27 cellular contexts compared by ENCODE assay signal in the genomic region with DNA sequence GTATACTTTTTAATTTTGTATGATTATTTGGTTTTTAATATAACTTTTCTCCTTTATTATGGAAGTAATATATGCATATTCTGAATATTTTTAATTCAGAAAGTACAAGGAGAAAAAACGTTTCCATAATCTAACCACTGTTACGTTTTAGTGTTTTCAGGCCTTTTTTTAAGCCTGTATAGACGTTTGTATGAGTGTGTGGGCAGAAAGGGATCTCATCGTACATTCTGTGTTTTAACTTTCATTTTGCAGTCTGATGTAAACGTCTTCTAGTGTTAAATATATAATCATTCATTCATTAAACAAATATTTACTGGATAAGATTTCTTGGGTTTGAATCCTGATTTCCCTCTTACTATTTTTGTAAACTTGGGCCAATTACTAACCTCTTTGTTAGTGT. TPM values are rescaled to one million over a fixed set of nuclear protein-coding genes. Genes with fewer than 3 reads are reported as not detected.
DNase-seq lines count a peak whose midpoint lies in the region; ATAC-seq and TF ChIP-seq lines count a peak whose summit lies in the region.
"Had no signal": no experiment of that assay in that cellular context is flagged by ENCODE, and none has a peak within 500 bp of the region (broad histone marks: within the 10 kb centered on the region; RNA-seq: fewer than 3 reads in every experiment).

No MANE protein-coding gene starts in this region.

- intact Hi-C loops in CD4-positive, alpha-beta memory T cell (cut with micrococcal nuclease): loop anchor here (2.0 kb wide), 1 partner anchor 15 kb away; no protein-coding TSS in a partner anchor
- intact Hi-C loops in sigmoid colon (cut with DNase I): no loop called here

- no peaks in the 10 kb centered on the region for H3K27me3 Mint-ChIP-seq in activated CD8-positive, alpha-beta memory T cell treated with anti-CD3 and anti-CD28 coated beads, Interleukin-2, amount 10 ng/mL, durations not matched to agents 7 days and 5 days
- no peaks in the 10 kb centered on the region for H3K27me3 Mint-ChIP-seq in CD4-positive, alpha-beta memory T cell
- H3K27me3 Mint-ChIP-seq in activated CD8-positive, alpha-beta T cell treated with anti-CD3 and anti-CD28 coated beads, Interleukin-2, amount 10 ng/mL, durations not matched to agents 7 days and 5 days (ENCODE audit: low read depth): no peaks in the 10 kb centered on the region
- H3K27me3 Mint-ChIP-seq: B cell had no signal

- peak overlapping the region; percentile 71 for H3K4me3 Mint-ChIP-seq in activated CD8-positive, alpha-beta memory T cell treated with anti-CD3 and anti-CD28 coated beads, Interleukin-2, amount 10 ng/mL, durations not matched to agents 7 days and 5 days
- peak overlapping the region; percentile 80 to 96 (median 90) for H3K4me3 Mint-ChIP-seq in CD4-positive, alpha-beta memory T cell
- H3K4me3 Mint-ChIP-seq in activated CD8-positive, alpha-beta T cell treated with anti-CD3 and anti-CD28 coated beads, Interleukin-2, amount 10 ng/mL, durations not matched to agents 7 days and 5 days: peak overlapping the region; percentile 35
- H3K4me3 Mint-ChIP-seq: B cell, immature natural killer cell, nephron progenitor cell had no signal

- DNase-seq in activated CD8-positive, alpha-beta memory T cell treated with anti-CD3 and anti-CD28 coated beads, Interleukin-2, amount 10 ng/mL, durations not matched to agents 7 days and 5 days: no peak
- no peak for DNase-seq in activated CD8-positive, alpha-beta memory T cell treated with anti-CD3 and anti-CD28 coated beads for 24 hours
- DNase-seq in CD4-positive, alpha-beta memory T cell: no peak
- DNase-seq in activated CD8-positive, alpha-beta T cell treated with anti-CD3 and anti-CD28 coated beads, Interleukin-2, amount 10 ng/mL, durations not matched to agents 7 days and 5 days: no peak
- DNase-seq in erythroblast (lab: John Stamatoyannopoulos, UW): no peak
- DNase-seq in sigmoid colon: no peak
- no peak for DNase-seq in stimulated activated CD4-positive, alpha-beta T cell treated with anti-CD3 and anti-CD28 coated beads, Interleukin-12 subunit alpha, Interleukin-12 subunit beta, amount 100 ng/mL, for 4 hours
- DNase-seq: activated CD4-positive, alpha-beta T cell treated with anti-CD3 and anti-CD28 coated beads, Interleukin-2, amount 50 U/mL, for 48 hours; amniotic stem cell; colonic mucosa; esophagus squamous epithelium; gastrocnemius medialis; GOT3; hippocampal formation; immature natural killer cell; left lung; NCI-H1092 treated with DMSO at 0.1 percent for 48 hours; NCI-H2029; nephron progenitor cell; ovary; upper lobe of left lung had no signal

- H3K27ac ChIP-seq in CD4-positive, alpha-beta memory T cell (ENCODE audit: low read depth, low read length): peak overlapping the region; percentile 67
- peak overlapping the region; percentile 34 to 66 (median 48) for H3K27ac ChIP-seq in gastroesophageal sphincter
- H3K27ac ChIP-seq in sigmoid colon: peak overlapping the region in 1 of 4 donors; percentile 17
- H3K27ac ChIP-seq: A549, breast epithelium, colonic mucosa, gastrocnemius medialis, ovary, right atrium auricular region, SJSA1 had no signal

- H3K9me3 ChIP-seq in CD4-positive, alpha-beta memory T cell (ENCODE audit: control insufficient read depth in 1 of 2, low read length in 2 of 2): no peaks in the 10 kb centered on the region
- H3K9me3 ChIP-seq in gastroesophageal sphincter (peaks cover 0 to 5% (median 0%) of the 10 kb centered on the region in 3 donors), sigmoid colon (peaks cover 0 to 5% (median 0%) of the 10 kb centered on the region in 4 donors)
- H3K9me3 ChIP-seq: colonic mucosa, gastrocnemius medialis, SJSA1, upper lobe of left lung had no signal

- H3K4me3 ChIP-seq in CD4-positive, alpha-beta memory T cell (ENCODE audit: low read length in 2 of 2): peak overlapping the region in 1 of 2 donors; percentile 56
- H3K4me3 ChIP-seq in gastroesophageal sphincter (peak overlapping the region; percentile 5 to 13), sigmoid colon (no peak overlapping the region)
- H3K4me3 ChIP-seq: A549, breast epithelium, colonic mucosa, esophagus squamous epithelium, gastrocnemius medialis, left lung, ovary, right atrium auricular region, SJSA1, upper lobe of left lung had no signal

- H3K27ac Mint-ChIP-seq in activated CD8-positive, alpha-beta memory T cell treated with anti-CD3 and anti-CD28 coated beads, Interleukin-2, amount 10 ng/mL, durations not matched to agents 7 days and 5 days: peak overlapping the region; percentile 79
- peak overlapping the region; percentile 80 to 98 (median 92) for H3K27ac Mint-ChIP-seq in CD4-positive, alpha-beta memory T cell
- peak overlapping the region; percentile 70 for H3K27ac Mint-ChIP-seq in activated CD8-positive, alpha-beta T cell treated with anti-CD3 and anti-CD28 coated beads, Interleukin-2, amount 10 ng/mL, durations not matched to agents 7 days and 5 days
- H3K27ac Mint-ChIP-seq: B cell, nephron progenitor cell had no signal

- no peaks in the 10 kb centered on the region for H3K36me3 ChIP-seq in CD4-positive, alpha-beta memory T cell (ENCODE audit: insufficient read depth, low read length)
- H3K36me3 ChIP-seq in gastroesophageal sphincter (peaks cover 0 to 23% of the 10 kb centered on the region in 2 donors), sigmoid colon (peaks cover 0 to 23% (median 1%) of the 10 kb centered on the region in 4 donors)
- H3K36me3 ChIP-seq: breast epithelium, colonic mucosa, ovary, upper lobe of left lung had no signal

- peaks cover 11% of the 10 kb centered on the region for H3K9me3 Mint-ChIP-seq in activated CD8-positive, alpha-beta memory T cell treated with anti-CD3 and anti-CD28 coated beads, Interleukin-2, amount 10 ng/mL, durations not matched to agents 7 days and 5 days (ENCODE audit: low read depth)
- H3K9me3 Mint-ChIP-seq in CD4-positive, alpha-beta memory T cell: peaks cover 0 to 15% (median 8%) of the 10 kb centered on the region in 8 donors
- peaks cover 19% of the 10 kb centered on the region for H3K9me3 Mint-ChIP-seq in activated CD8-positive, alpha-beta T cell treated with anti-CD3 and anti-CD28 coated beads, Interleukin-2, amount 10 ng/mL, durations not matched to agents 7 days and 5 days (ENCODE audit: insufficient read depth)

- H3K27me3 ChIP-seq in CD4-positive, alpha-beta memory T cell (ENCODE audit: insufficient read depth, low read length): no peaks in the 10 kb centered on the region
- H3K27me3 ChIP-seq in gastroesophageal sphincter (no peaks in the 10 kb centered on the region), sigmoid colon (no peaks in the 10 kb centered on the region)
- H3K27me3 ChIP-seq: breast epithelium, colonic mucosa, esophagus squamous epithelium, gastrocnemius medialis, left lung, ovary, right atrium auricular region, SJSA1, upper lobe of left lung had no signal

- no peak for TF ChIP-seq CTCF in gastroesophageal sphincter (IDR thresholded peaks at IDR 0.05)
- no peak for TF ChIP-seq CTCF in sigmoid colon (IDR thresholded peaks at IDR 0.05)

- peaks cover 54% of the 10 kb centered on the region for H3K4me1 ChIP-seq in CD4-positive, alpha-beta memory T cell (ENCODE audit: insufficient read depth, low read length)
- H3K4me1 ChIP-seq in gastroesophageal sphincter (peaks cover 0 to 23% (median 0%) of the 10 kb centered on the region in 3 donors), sigmoid colon (no peaks in the 10 kb centered on the region)
- H3K4me1 ChIP-seq: A549, breast epithelium, colonic mucosa, esophagus squamous epithelium, gastrocnemius medialis, left lung, right atrium auricular region, SJSA1 had no signal

- H3K4me1 Mint-ChIP-seq in activated CD8-positive, alpha-beta memory T cell treated with anti-CD3 and anti-CD28 coated beads, Interleukin-2, amount 10 ng/mL, durations not matched to agents 7 days and 5 days: peaks cover 47% of the 10 kb centered on the region
- H3K4me1 Mint-ChIP-seq in CD4-positive, alpha-beta memory T cell: peaks cover 46 to 74% (median 60%) of the 10 kb centered on the region in 4 donors
- peaks cover 59% of the 10 kb centered on the region for H3K4me1 Mint-ChIP-seq in activated CD8-positive, alpha-beta T cell treated with anti-CD3 and anti-CD28 coated beads, Interleukin-2, amount 10 ng/mL, durations not matched to agents 7 days and 5 days (ENCODE audit: low read depth)
- H3K4me1 Mint-ChIP-seq: nephron progenitor cell had no signal

- TF ChIP-seq EP300 in gastroesophageal sphincter (IDR thresholded peaks at IDR 0.05) (no peak), sigmoid colon (IDR thresholded peaks at IDR 0.05) (no peak)

- POLR2A ChIA-PET in CD4-positive, alpha-beta memory T cell (lab: Charles Lee; ENCODE audit: partially characterized antibody): interaction anchor here (1.0 to 5.8 kb wide), 16 partner anchors 9 to 252 kb away, joined by 3 to 179 read pairs (median 5); partner anchors contain the start of genes ANP32E, PLEKHO1, RPRD2 and VPS45
- POLR2A ChIA-PET in activated CD8-positive, alpha-beta T cell treated with anti-CD3 and anti-CD28 coated beads, Interleukin-2, amount 10 ng/mL, durations not matched to agents 7 days and 5 days (lab: Charles Lee): no interaction called here

- H3K36me3 Mint-ChIP-seq in activated CD8-positive, alpha-beta memory T cell treated with anti-CD3 and anti-CD28 coated beads, Interleukin-2, amount 10 ng/mL, durations not matched to agents 7 days and 5 days: peaks cover 44% of the 10 kb centered on the region
- peaks cover 20 to 38% of the 10 kb centered on the region in 2 donors for H3K36me3 Mint-ChIP-seq in CD4-positive, alpha-beta memory T cell
- peaks cover 63% of the 10 kb centered on the region for H3K36me3 Mint-ChIP-seq in activated CD8-positive, alpha-beta T cell treated with anti-CD3 and anti-CD28 coated beads, Interleukin-2, amount 10 ng/mL, durations not matched to agents 7 days and 5 days (ENCODE audit: low read depth)

- TF ChIP-seq POLR2A in gastroesophageal sphincter (IDR thresholded peaks at IDR 0.05) (no peak), erythroblast (IDR thresholded peaks at IDR 0.05; ENCODE audit: low read length) (no peak), sigmoid colon (IDR thresholded peaks at IDR 0.05) (no peak)

- CTCF ChIA-PET in activated CD8-positive, alpha-beta memory T cell treated with anti-CD3 and anti-CD28 coated beads, Interleukin-2, amount 10 ng/mL, durations not matched to agents 7 days and 5 days (lab: Charles Lee): interaction anchor here (0.6 to 1.5 kb wide), 3 partner anchors 8 to 38 kb away, joined by 3 to 5 read pairs (median 3); partner anchors contain the start of gene PLEKHO1
- CTCF ChIA-PET in CD4-positive, alpha-beta memory T cell (lab: Charles Lee; ENCODE audit: partially characterized antibody): interaction anchor here (0.8 to 3.0 kb wide), 2 partner anchors 10 to 75 kb away, joined by 3 to 11 read pairs; no protein-coding TSS in a partner anchor
- CTCF ChIA-PET in activated CD8-positive, alpha-beta T cell treated with anti-CD3 and anti-CD28 coated beads, Interleukin-2, amount 10 ng/mL, durations not matched to agents 7 days and 5 days (lab: Charles Lee): interaction anchor here (3.4 kb wide), 1 partner anchor 54 kb away, joined by 19 read pairs; no protein-coding TSS in a partner anchor

- 20 to 22% methylated on average over 5 of the region's 5 CpGs for WGBS in gastroesophageal sphincter (ENCODE audit: low coverage in 1 of 2), 2 donors
- 68 to 80% methylated on average over 5 of the region's 5 CpGs for WGBS in sigmoid colon, 2 donors

- no peak for ATAC-seq in activated CD8-positive, alpha-beta memory T cell treated with anti-CD3 and anti-CD28 coated beads, Interleukin-2, amount 10 ng/mL, durations not matched to agents 7 days and 5 days
- ATAC-seq in activated CD8-positive, alpha-beta T cell treated with anti-CD3 and anti-CD28 coated beads, Interleukin-2, amount 10 ng/mL, durations not matched to agents 7 days and 5 days: no peak
- ATAC-seq in gastroesophageal sphincter: no peak
- ATAC-seq: A549, gastrocnemius medialis, left lung had no signal

RNA-seq across cellular contexts. Expression of gene PLEKHO1, which starts 38.0 kb away (rescaled TPM):
- total RNA-seq in activated CD8-positive, alpha-beta memory T cell treated with anti-CD3 and anti-CD28 coated beads, Interleukin-2, amount 10 ng/mL, durations not matched to agents 7 days and 5 days: 100 to 1,000 TPM in 1 of 2 experiments, 10 to 100 TPM in 1; 98.2 to 128 TPM
- 100 to 1,000 TPM; 154 TPM for total RNA-seq in CD4-positive, alpha-beta memory T cell
- 10 to 100 TPM; 40.5 to 43.5 TPM for polyA plus RNA-seq in CD4-positive, alpha-beta memory T cell
- total RNA-seq in activated CD8-positive, alpha-beta T cell treated with anti-CD3 and anti-CD28 coated beads, Interleukin-2, amount 10 ng/mL, durations not matched to agents 7 days and 5 days: 100 to 1,000 TPM; 138 to 154 TPM
- total RNA-seq in gastroesophageal sphincter (100 to 1,000 TPM; 217 to 358 (median 228) TPM), sigmoid colon (100 to 1,000 TPM; 251 to 402 (median 338) TPM)
- polyA plus RNA-seq in sigmoid colon: 10 to 100 TPM; 14.1 to 65.0 (median 28.2) TPM

RNA-seq across cellular contexts. Expression of gene VPS45, which starts 44.1 kb away (rescaled TPM):
- 10 to 100 TPM; 34.7 to 35.9 TPM for total RNA-seq in activated CD8-positive, alpha-beta memory T cell treated with anti-CD3 and anti-CD28 coated beads, Interleukin-2, amount 10 ng/mL, durations not matched to agents 7 days and 5 days
- total RNA-seq in CD4-positive, alpha-beta memory T cell: 10 to 100 TPM; 32.1 to 38.5 TPM
- polyA plus RNA-seq in CD4-positive, alpha-beta memory T cell: 10 to 100 TPM; 25.1 to 36.7 TPM
- total RNA-seq in activated CD8-positive, alpha-beta T cell treated with anti-CD3 and anti-CD28 coated beads, Interleukin-2, amount 10 ng/mL, durations not matched to agents 7 days and 5 days: 10 to 100 TPM; 36.1 to 40.0 TPM
- total RNA-seq in gastroesophageal sphincter (10 to 100 TPM; 44.7 to 75.8 (median 50.4) TPM), sigmoid colon (10 to 100 TPM; 44.6 to 68.1 (median 56.0) TPM)
- polyA plus RNA-seq in sigmoid colon: 10 to 100 TPM; 16.2 to 20.1 (median 19.0) TPM

Comparison
In these comparisons a context has a peak if more than half of its experiments do, and no peak if none do; other contexts are left out.
1. H3K4me3 Mint-ChIP-seq: peak in every context shown above with its lines; median percentile 90 in CD4-positive, alpha-beta memory T cell; 71 in activated CD8-positive, alpha-beta memory T cell treated with anti-CD3 and anti-CD28 coated beads, Interleukin-2, amount 10 ng/mL, durations not matched to agents 7 days and 5 days; 35 in activated CD8-positive, alpha-beta T cell treated with anti-CD3 and anti-CD28 coated beads, Interleukin-2, amount 10 ng/mL, durations not matched to agents 7 days and 5 days.
2. H3K4me3 ChIP-seq: peak in gastroesophageal sphincter (2 of 2); none in sigmoid colon (0 of 4).
3. Peak in every context shown above with its lines, with median percentiles within 50 percentile points of each other: H3K27ac Mint-ChIP-seq.